ENCODE assay signal across 28 cellular contexts in the genomic region with DNA sequence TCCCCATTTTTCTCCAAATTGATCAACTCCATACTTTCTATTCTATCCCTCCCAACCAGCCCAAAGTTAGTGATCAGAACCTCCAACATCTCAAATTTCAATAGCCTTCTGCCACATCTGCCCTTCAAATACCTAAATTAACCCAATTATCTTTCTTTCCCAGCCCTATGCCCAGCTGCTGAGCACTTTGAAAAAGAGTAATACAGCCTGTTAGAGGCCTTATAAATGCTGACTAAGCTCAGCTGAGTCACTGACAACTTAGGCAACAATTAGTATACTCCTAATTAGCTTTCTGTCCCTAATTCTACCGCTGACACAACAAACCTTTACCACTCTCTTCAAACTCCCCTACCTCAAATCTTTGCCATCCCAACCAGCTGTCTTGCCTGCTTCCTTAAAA. TPM values are rescaled to one million over a fixed set of nuclear protein-coding genes. Genes with fewer than 3 reads are reported as not detected.
A peak's percentile ranks its signal among the peaks of the same experiment; 100 is the strongest.
DNase-seq lines count a peak whose midpoint lies in the region; ATAC-seq, FAIRE-seq and TF ChIP-seq lines count a peak whose summit lies in the region.
"Had no signal": no experiment of that assay in that cellular context is flagged by ENCODE, and none has a peak within 500 bp of the region (broad histone marks: within the 10 kb centered on the region; RNA-seq: fewer than 3 reads in every experiment).

No MANE protein-coding gene starts in this region.

- peaks cover 18% of the 10 kb centered on the region for H3K4me1 Mint-ChIP-seq in stimulated activated naive CD8-positive, alpha-beta T cell treated with anti-CD3 and anti-CD28 coated beads, Interleukin-15, Interleukin-2, amounts not matched to agents 100 ng/mL and 50 ng/mL, for 24 hours (ENCODE audit: low read depth)
- H3K4me1 Mint-ChIP-seq: stimulated activated memory B cell treated with anti-CD40 and anti-IgM and Interleukin-4, amounts not matched to agents 10 μg/mL and 1 μg/mL and 100 μg/mL, for 72 hours had no signal

- no peak overlapping the region for H3K4me3 Mint-ChIP-seq in stimulated activated naive CD8-positive, alpha-beta T cell treated with anti-CD3 and anti-CD28 coated beads, Interleukin-15, Interleukin-2, amounts not matched to agents 100 ng/mL and 50 ng/mL, for 24 hours
- H3K4me3 Mint-ChIP-seq: activated CD4-positive, alpha-beta T cell treated with anti-CD3 and anti-CD28 coated beads for 36 hours; activated T-cell treated with anti-CD3 and anti-CD28 coated beads, Interleukin-2, amount 50 U/mL, for 24 hours; HFFc6; natural killer cell treated with Interleukin-12 subunit alpha and Interleukin-12 subunit beta and Interleukin-15 and Interleukin-18, amount 100 ng/mL, for 72 hours; stimulated activated memory B cell treated with anti-CD40 and anti-IgM and Interleukin-4, amounts not matched to agents 10 μg/mL and 1 μg/mL and 100 μg/mL, for 72 hours; T-helper 1 cell treated with Interleukin-12 subunit alpha and Interleukin-12 subunit beta and Interleukin-4 antibody, amounts not matched to agents 30 μg/mL and 1 μg/mL, for 36 hours had no signal

- intact Hi-C loops in heart left ventricle (cut with DNase I): no loop called here

- FAIRE-seq in bronchial epithelial cell (lab: Jason Lieb, UNC): no peak
- FAIRE-seq: GM12892, urothelium cell line had no signal

- H3K4me1 ChIP-seq in heart left ventricle: no peaks in the 10 kb centered on the region
- H3K4me1 ChIP-seq: gastroesophageal sphincter, right atrium auricular region, spleen, testis had no signal

- peaks cover 19% of the 10 kb centered on the region for H3K36me3 Mint-ChIP-seq in stimulated activated naive CD8-positive, alpha-beta T cell treated with anti-CD3 and anti-CD28 coated beads, Interleukin-15, Interleukin-2, amounts not matched to agents 100 ng/mL and 50 ng/mL, for 24 hours (ENCODE audit: low read depth)
- H3K36me3 Mint-ChIP-seq: natural killer cell treated with Interleukin-12 subunit alpha and Interleukin-12 subunit beta and Interleukin-15 and Interleukin-18, amount 100 ng/mL, for 72 hours had no signal

- TF ChIP-seq CTCF in bronchial epithelial cell (IDR thresholded peaks at IDR 0.05; ENCODE audit: insufficient read depth, low read length, severe bottlenecking): no peak
- TF ChIP-seq CTCF in heart left ventricle (IDR thresholded peaks at IDR 0.05): no peak

- no peak overlapping the region for H3K4me3 ChIP-seq in bronchial epithelial cell (ENCODE audit: low read depth, low read length)
- H3K4me3 ChIP-seq in heart left ventricle: no peak overlapping the region
- H3K4me3 ChIP-seq: gastroesophageal sphincter, ovary, right atrium auricular region, spleen, testis had no signal

- H3K27ac ChIP-seq in heart left ventricle: no peak overlapping the region
- H3K27ac ChIP-seq: gastroesophageal sphincter, ovary, right atrium auricular region, spleen, testis had no signal

- no peak for DNase-seq in stimulated activated naive CD8-positive, alpha-beta T cell treated with anti-CD3 and anti-CD28 coated beads, Interleukin-15, Interleukin-2, amounts not matched to agents 100 U/mL and 50 U/mL, for 24 hours
- DNase-seq in NCI-H69 (lab: John Stamatoyannopoulos, UW) (peak; percentile 32), bronchial epithelial cell (ENCODE audit: low read depth) (peak; percentile 45), heart left ventricle (no peak)
- no peak for DNase-seq in stimulated activated CD4-positive, alpha-beta T cell treated with anti-CD3 and anti-CD28 coated beads, Interleukin-4, amount 100 ng/mL, for 1 hour
- DNase-seq: activated CD4-positive, alpha-beta T cell treated with anti-CD3 and anti-CD28 coated beads for 36 hours; activated CD8-positive, alpha-beta memory T cell treated with anti-CD3 and anti-CD28 coated beads for 24 hours; activated naive CD4-positive, alpha-beta T cell treated with Interleukin-2 at 50 U/mL for 16 hours; activated T-cell treated with anti-CD3 and anti-CD28 coated beads, Interleukin-2, amount 50 U/mL, for 24 hours; aorta; C1 segment of cervical spinal cord; cortex of kidney; HFFc6; NCI-H2029; NCI-H345; ovary; spleen; stimulated activated CD4-positive, alpha-beta T cell treated with anti-CD3 and anti-CD28 coated beads, Interleukin-2, amount 100 ng/mL, for 48 hours; testis had no signal

- no peaks in the 10 kb centered on the region for H3K27me3 Mint-ChIP-seq in stimulated activated naive CD8-positive, alpha-beta T cell treated with anti-CD3 and anti-CD28 coated beads, Interleukin-15, Interleukin-2, amounts not matched to agents 100 ng/mL and 50 ng/mL, for 24 hours
- H3K27me3 Mint-ChIP-seq: activated CD4-positive, alpha-beta T cell treated with anti-CD3 and anti-CD28 coated beads for 36 hours; activated T-cell treated with anti-CD3 and anti-CD28 coated beads, Interleukin-2, amount 50 U/mL, for 24 hours; natural killer cell treated with Interleukin-12 subunit alpha and Interleukin-12 subunit beta and Interleukin-15 and Interleukin-18, amount 100 ng/mL, for 72 hours; stimulated activated memory B cell treated with anti-CD40 and anti-IgM and Interleukin-4, amounts not matched to agents 10 μg/mL and 1 μg/mL and 100 μg/mL, for 72 hours had no signal

- H3K9me3 Mint-ChIP-seq in stimulated activated naive CD8-positive, alpha-beta T cell treated with anti-CD3 and anti-CD28 coated beads, Interleukin-15, Interleukin-2, amounts not matched to agents 100 ng/mL and 50 ng/mL, for 24 hours: no peaks in the 10 kb centered on the region
- H3K9me3 Mint-ChIP-seq: activated T-cell treated with anti-CD3 and anti-CD28 coated beads, Interleukin-2, amount 50 U/mL, for 24 hours; HFFc6; natural killer cell treated with Interleukin-12 subunit alpha and Interleukin-12 subunit beta and Interleukin-15 and Interleukin-18, amount 100 ng/mL, for 72 hours; stimulated activated memory B cell treated with anti-CD40 and anti-IgM and Interleukin-4, amounts not matched to agents 10 μg/mL and 1 μg/mL and 100 μg/mL, for 72 hours; T-helper 1 cell treated with Interleukin-12 subunit alpha and Interleukin-12 subunit beta and Interleukin-4 antibody, amounts not matched to agents 30 μg/mL and 1 μg/mL, for 36 hours had no signal

- H3K27ac Mint-ChIP-seq in stimulated activated naive CD8-positive, alpha-beta T cell treated with anti-CD3 and anti-CD28 coated beads, Interleukin-15, Interleukin-2, amounts not matched to agents 100 ng/mL and 50 ng/mL, for 24 hours: peak overlapping the region; percentile 43
- H3K27ac Mint-ChIP-seq: activated CD4-positive, alpha-beta T cell treated with anti-CD3 and anti-CD28 coated beads for 36 hours; activated T-cell treated with anti-CD3 and anti-CD28 coated beads, Interleukin-2, amount 50 U/mL, for 24 hours; HFFc6; natural killer cell treated with Interleukin-12 subunit alpha and Interleukin-12 subunit beta and Interleukin-15 and Interleukin-18, amount 100 ng/mL, for 72 hours; stimulated activated memory B cell treated with anti-CD40 and anti-IgM and Interleukin-4, amounts not matched to agents 10 μg/mL and 1 μg/mL and 100 μg/mL, for 72 hours; T-helper 1 cell treated with Interleukin-12 subunit alpha and Interleukin-12 subunit beta and Interleukin-4 antibody, amounts not matched to agents 30 μg/mL and 1 μg/mL, for 36 hours had no signal

- 82 to 100% (median 97%) methylated on average over 1 of the region's 1 CpG for WGBS in heart left ventricle, 4 donors

- H3K36me3 ChIP-seq in bronchial epithelial cell (ENCODE audit: control insufficient read depth, insufficient read depth, low read length): no peaks in the 10 kb centered on the region
- no peaks in the 10 kb centered on the region for H3K36me3 ChIP-seq in heart left ventricle
- H3K36me3 ChIP-seq: gastroesophageal sphincter, ovary, right atrium auricular region, spleen had no signal

- no peak for TF ChIP-seq POLR2A in heart left ventricle (IDR thresholded peaks at IDR 0.05)

- H3K9me3 ChIP-seq in heart left ventricle: no peaks in the 10 kb centered on the region
- H3K9me3 ChIP-seq: gastroesophageal sphincter, ovary, right atrium auricular region, spleen, testis had no signal

- H3K27me3 ChIP-seq in bronchial epithelial cell (ENCODE audit: control insufficient read depth, insufficient read depth, low read length) (no peaks in the 10 kb centered on the region), heart left ventricle (no peaks in the 10 kb centered on the region)
- H3K27me3 ChIP-seq: gastroesophageal sphincter, ovary, right atrium auricular region, spleen, testis had no signal

- ATAC-seq in stimulated activated naive CD8-positive, alpha-beta T cell treated with anti-CD3 and anti-CD28 coated beads, Interleukin-15, Interleukin-2, amounts not matched to agents 100 U/mL and 50 U/mL, for 24 hours: no peak
- ATAC-seq in GM18909 (IDR thresholded peaks at IDR 0.05; ENCODE audit: poor library complexity, unreplicated experiment) (no peak), heart left ventricle (no peak)
- ATAC-seq: activated CD4-positive, alpha-beta T cell treated with anti-CD3 and anti-CD28 coated beads for 36 hours; gastroesophageal sphincter; natural killer cell treated with Interleukin-12 subunit alpha and Interleukin-12 subunit beta and Interleukin-15 and Interleukin-18, amount 100 ng/mL, for 72 hours; stimulated activated memory B cell treated with anti-CD40 and anti-IgM and Interleukin-4, amounts not matched to agents 10 μg/mL and 1 μg/mL and 100 μg/mL, for 72 hours had no signal

RNA-seq across cellular contexts. Expression of a gene that starts 23.5 kb away (rescaled TPM):
- total RNA-seq in bronchial epithelial cell: 0.38 and 0.79 TPM in 2 replicates
- total RNA-seq in heart left ventricle: 1 to 10 TPM in 7 of 9 donors, under 1 TPM in 2; 0.37 to 3.1 (median 2.0) TPM
- polyA plus RNA-seq in heart left ventricle: 1 to 10 TPM in 1 of 2 donors, under 1 TPM in 1; 0.54 to 2.1 TPM

RNA-seq across cellular contexts. Expression of a gene that starts 26.1 kb away (rescaled TPM):
- 9.9 and 12.9 TPM in 2 replicates for total RNA-seq in bronchial epithelial cell
- total RNA-seq in heart left ventricle: 1 to 10 TPM; 1.5 to 8.1 (median 4.1) TPM
- polyA plus RNA-seq in heart left ventricle: 1 to 10 TPM; 4.1 to 5.6 TPM

Comparison
In these comparisons a context has a peak if more than half of its experiments do, and no peak if none do; other contexts are left out.
1. DNase-seq: peak in NCI-H69 (single experiment) and bronchial epithelial cell (single experiment); none in stimulated activated naive CD8-positive, alpha-beta T cell treated with anti-CD3 and anti-CD28 coated beads, Interleukin-15, Interleukin-2, amounts not matched to agents 100 U/mL and 50 U/mL, for 24 hours (single experiment), stimulated activated CD4-positive, alpha-beta T cell treated with anti-CD3 and anti-CD28 coated beads, Interleukin-4, amount 100 ng/mL, for 1 hour (single experiment) and heart left ventricle (0 of 5).